Comparison of ENCODE assay signal across 10 cellular contexts in the genomic region with DNA sequence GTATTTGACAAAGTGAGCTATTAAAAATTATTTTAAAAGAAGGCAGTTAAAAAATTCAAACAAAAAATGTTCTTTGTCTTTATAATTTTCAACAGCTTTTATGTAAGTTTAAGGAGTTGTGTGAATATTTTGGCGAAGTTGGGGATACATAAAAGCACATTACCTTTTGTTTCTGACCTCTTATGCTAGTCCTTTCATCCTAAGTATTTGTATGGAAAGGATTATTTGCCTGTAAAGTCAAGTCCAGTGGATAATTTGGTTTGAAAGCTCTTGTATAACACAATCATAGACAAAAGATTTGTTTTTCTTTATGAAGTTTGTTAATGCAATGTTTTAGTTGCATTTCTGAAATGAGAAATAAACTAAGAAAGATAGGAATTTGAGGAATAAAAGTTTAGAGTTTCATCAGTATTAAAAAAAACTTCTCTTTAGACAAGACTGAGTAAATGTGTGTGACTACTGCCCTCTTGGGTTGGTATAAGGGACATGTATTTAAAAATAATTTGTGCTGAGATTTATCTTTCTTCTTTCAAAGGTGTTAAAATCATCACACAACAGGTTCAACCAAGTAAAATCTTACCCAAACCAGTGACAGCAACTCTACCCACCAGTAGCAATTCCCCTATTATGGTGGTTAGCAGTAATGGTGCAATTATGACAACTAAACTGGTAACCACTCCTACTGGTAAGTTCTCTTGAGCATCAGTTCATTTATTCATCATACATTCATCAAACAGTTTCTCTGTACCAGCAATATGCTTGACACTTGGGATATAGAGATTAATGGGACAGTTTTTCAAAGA.
A peak's percentile ranks its signal among the peaks of the same experiment; 100 is the strongest.
DNase-seq lines count a peak whose midpoint lies in the region; ATAC-seq and TF ChIP-seq lines count a peak whose summit lies in the region.
"Had no signal": no experiment of that assay in that cellular context is flagged by ENCODE, and none has a peak within 500 bp of the region (broad histone marks: within the 10 kb centered on the region; RNA-seq: fewer than 3 reads in every experiment).

No MANE protein-coding gene starts in this region.

- no peak for ATAC-seq in activated CD8-positive, alpha-beta T cell treated with anti-CD3 and anti-CD28 coated beads for 36 hours
- ATAC-seq in activated CD8-positive, alpha-beta T cell treated with anti-CD3 and anti-CD28 coated beads, Interleukin-2, amount 10 ng/mL, durations not matched to agents 7 days and 5 days = no peak
- no peak for ATAC-seq in activated T-cell treated with anti-CD3 and anti-CD28 coated beads, Interleukin-2, amount 50 U/mL, for 72 hours (replicated peaks in 1 of 2)
- ATAC-seq in gastrocnemius medialis = no peak

- H3K36me3 Mint-ChIP-seq in activated CD8-positive, alpha-beta T cell treated with anti-CD3 and anti-CD28 coated beads for 36 hours (ENCODE audit: low read depth) = peaks cover 4% of the 10 kb centered on the region
- peaks cover 4% of the 10 kb centered on the region for H3K36me3 Mint-ChIP-seq in activated CD8-positive, alpha-beta T cell treated with anti-CD3 and anti-CD28 coated beads, Interleukin-2, amount 10 ng/mL, durations not matched to agents 7 days and 5 days (ENCODE audit: low read depth)
- peaks cover 0 to 4% of the 10 kb centered on the region in 2 donors for H3K36me3 Mint-ChIP-seq in activated T-cell treated with anti-CD3 and anti-CD28 coated beads, Interleukin-2, amount 50 U/mL, for 72 hours (ENCODE audit: insufficient read depth in 2 of 2)

- peak; percentile 36 for TF ChIP-seq CTCF in activated CD8-positive, alpha-beta T cell treated with anti-CD3 and anti-CD28 coated beads for 36 hours (IDR thresholded peaks at IDR 0.05)
- TF ChIP-seq CTCF in PC-9 (conservative IDR thresholded peaks at IDR 0.05) (peak; percentile 69), gastrocnemius medialis (IDR thresholded peaks at IDR 0.05 in 4 of 5, conservative IDR thresholded peaks at IDR 0.05 in 1 of 5) (peak in 1 of 5 experiments; percentile 22), tibial artery (IDR thresholded peaks at IDR 0.05) (peak in 1 of 2 experiments; percentile 42)

- no peak overlapping the region for H3K4me3 ChIP-seq in PC-9
- H3K4me3 ChIP-seq in gastrocnemius medialis = no peak overlapping the region
- H3K4me3 ChIP-seq in tibial artery = no peak overlapping the region

- TF ChIP-seq POLR2A in gastrocnemius medialis (IDR thresholded peaks at IDR 0.05) = no peak

- CTCF ChIA-PET in activated CD8-positive, alpha-beta T cell treated with anti-CD3 and anti-CD28 coated beads for 36 hours (lab: Charles Lee) = interaction anchor here (0.8 to 1.5 kb wide), 9 partner anchors 21 to 305 kb away, joined by 3 to 10 read pairs (median 3); no protein-coding TSS in a partner anchor
- CTCF ChIA-PET in activated CD8-positive, alpha-beta T cell treated with anti-CD3 and anti-CD28 coated beads, Interleukin-2, amount 10 ng/mL, durations not matched to agents 7 days and 5 days (lab: Charles Lee) = interaction anchor here (0.7 to 2.6 kb wide), 7 partner anchors 12 to 915 kb away, joined by 3 to 12 read pairs (median 3); no protein-coding TSS in a partner anchor
- CTCF ChIA-PET in PC-9 (lab: Charles Lee) = interaction anchor here (0.7 to 1.0 kb wide), 3 partner anchors 57 to 387 kb away, joined by 3 to 8 read pairs (median 5); no protein-coding TSS in a partner anchor

- no peaks in the 10 kb centered on the region for H3K27me3 Mint-ChIP-seq in activated CD8-positive, alpha-beta T cell treated with anti-CD3 and anti-CD28 coated beads for 36 hours
- no peaks in the 10 kb centered on the region for H3K27me3 Mint-ChIP-seq in activated CD8-positive, alpha-beta T cell treated with anti-CD3 and anti-CD28 coated beads, Interleukin-2, amount 10 ng/mL, durations not matched to agents 7 days and 5 days (ENCODE audit: low read depth)
- H3K27me3 Mint-ChIP-seq in activated T-cell treated with anti-CD3 and anti-CD28 coated beads, Interleukin-2, amount 50 U/mL, for 72 hours (ENCODE audit: low read depth) = no peaks in the 10 kb centered on the region

- H3K9me3 ChIP-seq in PC-9 (ENCODE audit: insufficient read depth, low read depth) = no peaks in the 10 kb centered on the region
- no peaks in the 10 kb centered on the region for H3K9me3 ChIP-seq in gastrocnemius medialis
- H3K9me3 ChIP-seq in tibial artery = no peaks in the 10 kb centered on the region
- H3K9me3 ChIP-seq: neutrophil had no signal

- POLR2A ChIA-PET in activated CD8-positive, alpha-beta T cell treated with anti-CD3 and anti-CD28 coated beads for 36 hours (lab: Charles Lee) = no interaction called here
- POLR2A ChIA-PET in activated CD8-positive, alpha-beta T cell treated with anti-CD3 and anti-CD28 coated beads, Interleukin-2, amount 10 ng/mL, durations not matched to agents 7 days and 5 days (lab: Charles Lee) = no interaction called here
- POLR2A ChIA-PET in PC-9 (lab: Charles Lee; ENCODE audit: unreplicated experiment) = interaction anchor here (0.5 kb wide), 1 partner anchor 21 kb away, joined by 5 read pairs; no protein-coding TSS in a partner anchor

- no peak overlapping the region for H3K27ac Mint-ChIP-seq in activated CD8-positive, alpha-beta T cell treated with anti-CD3 and anti-CD28 coated beads for 36 hours
- H3K27ac Mint-ChIP-seq in activated CD8-positive, alpha-beta T cell treated with anti-CD3 and anti-CD28 coated beads, Interleukin-2, amount 10 ng/mL, durations not matched to agents 7 days and 5 days = no peak overlapping the region
- no peak overlapping the region for H3K27ac Mint-ChIP-seq in activated T-cell treated with anti-CD3 and anti-CD28 coated beads, Interleukin-2, amount 50 U/mL, for 72 hours

- H3K27ac ChIP-seq in PC-9 (0 out of 2 replicates have a peak overlapping the region, but pooled peaks have one; percentile 8), gastrocnemius medialis (no peak overlapping the region), tibial artery (no peak overlapping the region)
- H3K27ac ChIP-seq: neutrophil had no signal

- no peaks in the 10 kb centered on the region for H3K79me2 ChIP-seq in PC-9 (ENCODE audit: low read depth)

- in situ Hi-C loops in gastrocnemius medialis (cut with MboI; ENCODE audit: low sequenced_read_pairs in 4 of 4) = no loop called here

- no peaks in the 10 kb centered on the region for H3K9me3 Mint-ChIP-seq in activated CD8-positive, alpha-beta T cell treated with anti-CD3 and anti-CD28 coated beads for 36 hours
- H3K9me3 Mint-ChIP-seq in activated CD8-positive, alpha-beta T cell treated with anti-CD3 and anti-CD28 coated beads, Interleukin-2, amount 10 ng/mL, durations not matched to agents 7 days and 5 days (ENCODE audit: insufficient read depth) = no peaks in the 10 kb centered on the region
- H3K9me3 Mint-ChIP-seq in activated T-cell treated with anti-CD3 and anti-CD28 coated beads, Interleukin-2, amount 50 U/mL, for 72 hours = no peaks in the 10 kb centered on the region

- no peaks in the 10 kb centered on the region for H3K27me3 ChIP-seq in PC-9 (ENCODE audit: insufficient read depth, low read depth)
- no peaks in the 10 kb centered on the region for H3K27me3 ChIP-seq in gastrocnemius medialis
- H3K27me3 ChIP-seq in tibial artery = no peaks in the 10 kb centered on the region
- H3K27me3 ChIP-seq: neutrophil had no signal

- H3K36me3 ChIP-seq in PC-9 (ENCODE audit: low read depth) (peaks cover 17% of the 10 kb centered on the region; the same call in 1 of the 2 replicates), gastrocnemius medialis (no peaks in the 10 kb centered on the region), tibial artery (peaks cover 0 to 5% (median under 1%) of the 10 kb centered on the region in 3 donors)

- H3K4me3 Mint-ChIP-seq in activated CD8-positive, alpha-beta T cell treated with anti-CD3 and anti-CD28 coated beads for 36 hours = no peak overlapping the region
- no peak overlapping the region for H3K4me3 Mint-ChIP-seq in activated CD8-positive, alpha-beta T cell treated with anti-CD3 and anti-CD28 coated beads, Interleukin-2, amount 10 ng/mL, durations not matched to agents 7 days and 5 days
- H3K4me3 Mint-ChIP-seq in activated T-cell treated with anti-CD3 and anti-CD28 coated beads, Interleukin-2, amount 50 U/mL, for 72 hours = no peak overlapping the region

- no peak for DNase-seq in activated CD8-positive, alpha-beta T cell treated with anti-CD3 and anti-CD28 coated beads for 36 hours
- no peak for DNase-seq in activated CD8-positive, alpha-beta T cell treated with anti-CD3 and anti-CD28 coated beads, Interleukin-2, amount 10 ng/mL, durations not matched to agents 7 days and 5 days
- DNase-seq in PC-9 (peak in 1 of 2 experiments; percentile 38), fibroblast of gingiva (ENCODE audit: low read depth) (peak; percentile 63), superior temporal gyrus (ENCODE audit: extremely low spot score) (peak; percentile 27), gastrocnemius medialis (no peak), tibial artery (no peak)
- DNase-seq in activated T-cell treated with anti-CD3 and anti-CD28 coated beads, Interleukin-2, amount 50 U/mL, for 72 hours = no peak
- DNase-seq: COR-L47 had no signal

- 0 out of 2 replicates have a peak, but pooled peaks cover 6% of the 10 kb centered on the region for H3F3A ChIP-seq in PC-9 (ENCODE audit: insufficient read depth, low read depth)

- no peaks in the 10 kb centered on the region for H3K9me2 ChIP-seq in PC-9 (ENCODE audit: insufficient read depth)

- no peaks in the 10 kb centered on the region for H3K4me1 Mint-ChIP-seq in activated CD8-positive, alpha-beta T cell treated with anti-CD3 and anti-CD28 coated beads for 36 hours (ENCODE audit: low read depth)
- no peaks in the 10 kb centered on the region for H3K4me1 Mint-ChIP-seq in activated CD8-positive, alpha-beta T cell treated with anti-CD3 and anti-CD28 coated beads, Interleukin-2, amount 10 ng/mL, durations not matched to agents 7 days and 5 days (ENCODE audit: low read depth)
- H3K4me1 Mint-ChIP-seq in activated T-cell treated with anti-CD3 and anti-CD28 coated beads, Interleukin-2, amount 50 U/mL, for 72 hours (ENCODE audit: low read depth) = no peaks in the 10 kb centered on the region

- no peak overlapping the region for H3K4me2 ChIP-seq in PC-9

- no TSS peak for BruUV-seq in PC-9 (replicated peaks; lab: Mats Ljungman, UMichigan)

- H3K4me1 ChIP-seq in PC-9 (replicated peaks; ENCODE audit: insufficient read depth) = no peaks in the 10 kb centered on the region
- H3K4me1 ChIP-seq in gastrocnemius medialis = peaks cover 6% of the 10 kb centered on the region in 2 donors
- H3K4me1 ChIP-seq in tibial artery = peaks cover 0 to 33% (median 8%) of the 10 kb centered on the region in 4 donors

- H4K20me1 ChIP-seq in PC-9 (ENCODE audit: insufficient read depth) = 0 out of 2 replicates have a peak, but pooled peaks cover 5% of the 10 kb centered on the region

- intact Hi-C loops in activated CD8-positive, alpha-beta T cell treated with anti-CD3 and anti-CD28 coated beads for 36 hours (cut with micrococcal nuclease) = no loop called here
- intact Hi-C loops in PC-9 (cut with micrococcal nuclease; ENCODE audit: unreplicated experiment) (loop anchor here (1.0 to 10.0 kb wide), 4 partner anchors 188 to 966 kb away; a partner anchor contains a TSS), gastrocnemius medialis (cut with DNase I; ENCODE audit: low total_unique reads) (loop anchor here (10.0 kb wide), 1 partner anchor 308 kb away; a partner anchor contains a TSS), tibial artery (cut with DNase I; ENCODE audit: low total_unique reads) (no loop called here)

- no peak overlapping the region for H2AFZ ChIP-seq in PC-9

Comparison
In these comparisons a context has a peak if more than half of its experiments do, and no peak if none do; other contexts are left out.
1. DNase-seq: peak in fibroblast of gingiva (single experiment) and superior temporal gyrus (single experiment); none in activated CD8-positive, alpha-beta T cell treated with anti-CD3 and anti-CD28 coated beads for 36 hours (single experiment), activated CD8-positive, alpha-beta T cell treated with anti-CD3 and anti-CD28 coated beads, Interleukin-2, amount 10 ng/mL, durations not matched to agents 7 days and 5 days (single experiment), activated T-cell treated with anti-CD3 and anti-CD28 coated beads, Interleukin-2, amount 50 U/mL, for 72 hours (0 of 2), gastrocnemius medialis (0 of 2) and tibial artery (0 of 2).
2. intact Hi-C loops: an anchor here in PC-9 (1.0 to 10.0 kb wide) and gastrocnemius medialis (10.0 kb wide); none called in activated CD8-positive, alpha-beta T cell treated with anti-CD3 and anti-CD28 coated beads for 36 hours and tibial artery.